In genomic region chr22:19547620-19548019, GRCh38 we compare ENCODE assay signal across 26 cellular contexts.
"Had no signal": no experiment of that assay in that cellular context is flagged by ENCODE, and none has a peak within 500 bp of the region (broad histone marks: within the 10 kb centered on the region; RNA-seq: fewer than 3 reads in every experiment).

No MANE protein-coding gene starts in this region.

- ATAC-seq: stimulated activated effector memory CD8-positive, alpha-beta T cell treated with anti-CD3 and anti-CD28 coated beads, Interleukin-12 subunit alpha, Interleukin-12 subunit beta, amount 100 ng/mL, for 72 hours; stimulated activated memory B cell treated with anti-CD40 and anti-IgM and Interleukin-4, amounts not matched to agents 10 μg/mL and 1 μg/mL and 100 μg/mL, for 72 hours; stimulated activated naive B cell treated with anti-CD40 and anti-IgM and Interleukin-4, amounts not matched to agents 10 μg/mL and 1 μg/mL and 100 μg/mL, for 72 hours; stimulated activated naive CD8-positive, alpha-beta T cell treated with anti-CD3 and anti-CD28 coated beads, Interleukin-15, amount 100 ng/mL, for 72 hours; stimulated activated naive CD8-positive, alpha-beta T cell treated with anti-CD3 and anti-CD28 coated beads, Interleukin-15, Interleukin-2, amounts not matched to agents 100 U/mL and 50 U/mL, for 24 hours; upper lobe of right lung had no signal

- H3K27me3 ChIP-seq: testis, thyroid gland, tibial nerve, transverse colon, upper lobe of left lung, upper lobe of right lung, uterus, vagina had no signal

- H3K4me1 ChIP-seq: testis, tibial nerve, upper lobe of right lung, uterus, vagina had no signal

- H3K36me3 ChIP-seq: stomach, suprapubic skin, thoracic aorta, thyroid gland, tibial artery, tibial nerve, transverse colon, upper lobe of left lung, upper lobe of right lung, uterus, vagina had no signal

- H3K9me3 ChIP-seq: stomach, suprapubic skin, testis, thoracic aorta, thyroid gland, tibial artery, transverse colon, upper lobe of left lung, upper lobe of right lung, uterus, vagina had no signal

- H3K4me3 ChIP-seq: stomach, suprapubic skin, testis, thoracic aorta, thyroid gland, tibial artery, tibial nerve, transverse colon, upper lobe of left lung, upper lobe of right lung, uterus, vagina had no signal

- H3K27ac ChIP-seq: stomach, suprapubic skin, testis, thoracic aorta, thyroid gland, tibial artery, tibial nerve, transverse colon, upper lobe of left lung, upper lobe of right lung, uterus, vagina had no signal

- DNase-seq: stimulated activated CD4-positive, alpha-beta T cell treated with anti-CD3 and anti-CD28 coated beads, Interleukin-2, amount 100 ng/mL, for 48 hours; stimulated activated CD4-positive, alpha-beta T cell treated with anti-CD3 and anti-CD28 coated beads, Interleukin-4, amount 100 ng/mL, for 1 hour; stimulated activated CD4-positive, alpha-beta T cell treated with anti-CD3 and anti-CD28 coated beads, Interleukin-4, amount 100 ng/mL, for 24 hours; stimulated activated CD4-positive, alpha-beta T cell treated with anti-CD3 and anti-CD28 coated beads, Interleukin-4, amount 100 ng/mL, for 4 hours; stimulated activated CD8-positive, alpha-beta memory T cell treated with anti-CD3 and anti-CD28 coated beads, Interleukin-4, amount 100 ng/mL, for 48 hours; stimulated activated naive B cell treated with anti-CD40 and anti-IgM and Interleukin-4, amounts not matched to agents 10 μg/mL and 1 μg/mL and 100 μg/mL, for 72 hours; stimulated activated naive CD4-positive, alpha-beta T cell; stimulated activated naive CD4-positive, alpha-beta T cell treated with Interleukin-2 at 50 U/mL for 16 hours; stimulated activated naive CD8-positive, alpha-beta T cell treated with anti-CD3 and anti-CD28 coated beads, Interleukin-15, amount 100 ng/mL, for 72 hours; stimulated activated naive CD8-positive, alpha-beta T cell treated with anti-CD3 and anti-CD28 coated beads, Interleukin-15, Interleukin-2, amounts not matched to agents 100 U/mL and 50 U/mL, for 24 hours; stomach; substantia nigra; testis; thyroid gland; tibial artery; transverse colon; trophoblast cell; upper lobe of left lung; upper lobe of right lung; uterus had no signal
